In the genomic region with DNA sequence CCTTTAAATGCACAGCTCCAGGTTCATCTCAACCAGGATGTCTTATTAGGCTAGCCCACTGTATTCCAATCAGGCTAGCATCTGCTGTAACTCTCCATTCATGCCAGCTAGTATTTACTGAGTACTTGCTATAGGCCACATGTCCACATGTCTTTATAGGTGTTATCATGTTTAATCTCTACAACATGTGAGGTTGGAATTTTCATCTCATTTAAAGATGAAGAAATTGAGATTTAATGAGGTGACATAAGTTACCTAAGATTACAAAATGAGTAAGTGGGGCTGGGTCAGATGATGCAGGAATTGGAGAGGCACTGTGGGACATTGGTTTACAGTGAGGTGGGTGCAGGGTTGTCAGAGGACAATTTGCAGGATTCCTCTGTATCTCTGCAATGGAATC, we compare ENCODE assay signal across 14 cellular contexts. TPM values are rescaled to one million over a fixed set of nuclear protein-coding genes. Genes with fewer than 3 reads are reported as not detected.
DNase-seq lines count a peak whose midpoint lies in the region; ATAC-seq and TF ChIP-seq lines count a peak whose summit lies in the region.
"Had no signal": no experiment of that assay in that cellular context is flagged by ENCODE, and none has a peak within 500 bp of the region (broad histone marks: within the 10 kb centered on the region; RNA-seq: fewer than 3 reads in every experiment).

No MANE protein-coding gene starts in this region.

- H2AFZ ChIP-seq in mammary epithelial cell (ENCODE audit: low read depth, low read length): no peak overlapping the region
- no peak overlapping the region for H2AFZ ChIP-seq in smooth muscle cell (ENCODE audit: low read depth)

- peaks cover 16% of the 10 kb centered on the region for H3K4me1 ChIP-seq in mammary epithelial cell (ENCODE audit: insufficient read depth, low read length)
- peaks cover 16 to 30% of the 10 kb centered on the region in 2 donors for H3K4me1 ChIP-seq in ascending aorta
- H3K4me1 ChIP-seq in upper lobe of right lung: peaks cover 28% of the 10 kb centered on the region
- H3K4me1 ChIP-seq in smooth muscle cell (ENCODE audit: low read depth): peaks cover 32% of the 10 kb centered on the region

- no peak for ATAC-seq in natural killer cell treated with Interleukin-12 subunit alpha and Interleukin-12 subunit beta and Interleukin-15 and Interleukin-18, amount 100 ng/mL, for 72 hours
- ATAC-seq in upper lobe of right lung: no peak

- no peak overlapping the region for H3K4me3 ChIP-seq in mammary epithelial cell (replicated peaks in 1 of 3; ENCODE audit: insufficient read depth in 1 of 3, low read depth in 2 of 3, low read length in 3 of 3)
- H3K4me3 ChIP-seq in ascending aorta: no peak overlapping the region
- no peak overlapping the region for H3K4me3 ChIP-seq in upper lobe of right lung
- no peak overlapping the region for H3K4me3 ChIP-seq in smooth muscle cell

- no peaks in the 10 kb centered on the region for H3F3A ChIP-seq in smooth muscle cell (ENCODE audit: low read depth)

- TF ChIP-seq CTCF in MCF 10A (IDR thresholded peaks at IDR 0.05; ENCODE audit: unreplicated experiment): no peak
- no peak for TF ChIP-seq CTCF in mammary epithelial cell (conservative IDR thresholded peaks at IDR 0.05 in 1 of 2, IDR thresholded peaks at IDR 0.05 in 1 of 2; ENCODE audit: extremely low read depth in 1 of 2, insufficient read depth in 1 of 2, low read depth in 1 of 2, low read length in 2 of 2)
- TF ChIP-seq CTCF in ascending aorta (IDR thresholded peaks at IDR 0.05): no peak
- no peak for TF ChIP-seq CTCF in upper lobe of right lung (IDR thresholded peaks at IDR 0.05)
- no peak for TF ChIP-seq CTCF in glutamatergic neuron (IDR thresholded peaks at IDR 0.05; ENCODE audit: partially characterized antibody, unreplicated experiment)
- TF ChIP-seq CTCF in smooth muscle cell (IDR thresholded peaks at IDR 0.05; ENCODE audit: borderline replicate concordance, insufficient read depth, poor library complexity, severe bottlenecking): no peak

- H3K27ac Mint-ChIP-seq in MCF 10A (ENCODE audit: low read depth, unreplicated experiment): peak overlapping the region; percentile 8
- peak overlapping the region; percentile 13 to 40 for H3K27ac Mint-ChIP-seq in natural killer cell treated with Interleukin-12 subunit alpha and Interleukin-12 subunit beta and Interleukin-15 and Interleukin-18, amount 100 ng/mL, for 72 hours
- no peak overlapping the region for H3K27ac Mint-ChIP-seq in glutamatergic neuron (ENCODE audit: unreplicated experiment)

- intact Hi-C loops in MCF 10A (cut with micrococcal nuclease): no loop called here
- intact Hi-C loops in mammary epithelial cell (cut with micrococcal nuclease): no loop called here
- intact Hi-C loops in ascending aorta (cut with DNase I): loop anchor here (5.0 kb wide), 2 partner anchors 39 to 119 kb away; no protein-coding TSS in a partner anchor
- intact Hi-C loops in upper lobe of right lung (cut with DNase I): no loop called here

- H3K9me3 Mint-ChIP-seq in MCF 10A (ENCODE audit: unreplicated experiment) (no peaks in the 10 kb centered on the region), glutamatergic neuron (ENCODE audit: unreplicated experiment) (peaks cover 4% of the 10 kb centered on the region)
- no peaks in the 10 kb centered on the region for H3K9me3 Mint-ChIP-seq in natural killer cell treated with Interleukin-12 subunit alpha and Interleukin-12 subunit beta and Interleukin-15 and Interleukin-18, amount 100 ng/mL, for 72 hours

- H3K27ac ChIP-seq in mammary epithelial cell (ENCODE audit: insufficient read depth, low read depth, low read length): no peak overlapping the region
- H3K27ac ChIP-seq in ascending aorta: peak overlapping the region; percentile 84 to 85
- peak overlapping the region; percentile 94 for H3K27ac ChIP-seq in upper lobe of right lung
- H3K27ac ChIP-seq in smooth muscle cell (ENCODE audit: low read depth): no peak overlapping the region
- H3K27ac ChIP-seq: KMS-11 had no signal

- H3K36me3 Mint-ChIP-seq in MCF 10A (ENCODE audit: insufficient read depth, unreplicated experiment) (peaks cover 14% of the 10 kb centered on the region), glutamatergic neuron (ENCODE audit: unreplicated experiment) (no peaks in the 10 kb centered on the region)
- H3K36me3 Mint-ChIP-seq in natural killer cell treated with Interleukin-12 subunit alpha and Interleukin-12 subunit beta and Interleukin-15 and Interleukin-18, amount 100 ng/mL, for 72 hours: peaks cover 6% of the 10 kb centered on the region

- no peak for DNase-seq in MCF 10A (ENCODE audit: unreplicated experiment)
- no peak for DNase-seq in mammary epithelial cell
- no peak for DNase-seq in ascending aorta (ENCODE audit: low spot score in 2 of 2)
- DNase-seq in natural killer cell treated with Interleukin-12 subunit alpha and Interleukin-12 subunit beta and Interleukin-15 and Interleukin-18, amount 100 ng/mL, for 72 hours (ENCODE audit: low spot score): no peak
- no peak for DNase-seq in upper lobe of right lung
- no peak for DNase-seq in glutamatergic neuron
- no peak for DNase-seq in smooth muscle cell (lab: John Stamatoyannopoulos, UW; ENCODE audit: unreplicated experiment)
- DNase-seq in NCI-H345 (lab: John Stamatoyannopoulos, UW): no peak
- DNase-seq: activated CD8-positive, alpha-beta memory T cell treated with anti-CD3 and anti-CD28 coated beads, Interleukin-2, amount 50 U/mL, for 48 hours; NCI-H187; NCI-H774 had no signal

- H4K20me1 ChIP-seq in mammary epithelial cell (ENCODE audit: insufficient read depth, low read length) (no peaks in the 10 kb centered on the region), smooth muscle cell (ENCODE audit: low read depth) (no peaks in the 10 kb centered on the region)

- H3K4me3 Mint-ChIP-seq in MCF 10A (ENCODE audit: unreplicated experiment): no peak overlapping the region
- H3K4me3 Mint-ChIP-seq in natural killer cell treated with Interleukin-12 subunit alpha and Interleukin-12 subunit beta and Interleukin-15 and Interleukin-18, amount 100 ng/mL, for 72 hours: peak overlapping the region; percentile 14
- H3K4me3 Mint-ChIP-seq in glutamatergic neuron (ENCODE audit: unreplicated experiment): no peak overlapping the region

- H3K9ac ChIP-seq in mammary epithelial cell (ENCODE audit: insufficient read depth, low read length) (no peak overlapping the region), smooth muscle cell (ENCODE audit: low read depth) (no peak overlapping the region)
- H3K9ac ChIP-seq: KMS-11 had no signal

- POLR2A ChIA-PET in MCF 10A (lab: Yijun Ruan, JAX): interaction anchor here (1.0 to 7.6 kb wide), 7 partner anchors 15 to 449 kb away, joined by 3 to 75 read pairs (median 25); a partner anchor contains a TSS

- peaks cover 29% of the 10 kb centered on the region for H3K4me1 Mint-ChIP-seq in MCF 10A (ENCODE audit: insufficient read depth, unreplicated experiment)
- H3K4me1 Mint-ChIP-seq in natural killer cell treated with Interleukin-12 subunit alpha and Interleukin-12 subunit beta and Interleukin-15 and Interleukin-18, amount 100 ng/mL, for 72 hours (ENCODE audit: low read depth in 2 of 2): peaks cover 18 to 40% of the 10 kb centered on the region in 2 donors
- H3K4me1 Mint-ChIP-seq in glutamatergic neuron (ENCODE audit: low read depth, unreplicated experiment): peaks cover 11% of the 10 kb centered on the region

- no peaks in the 10 kb centered on the region for H3K9me3 ChIP-seq in mammary epithelial cell (replicated peaks; ENCODE audit: insufficient read depth, low read length)
- no peaks in the 10 kb centered on the region for H3K9me3 ChIP-seq in ascending aorta
- H3K9me3 ChIP-seq in upper lobe of right lung: no peaks in the 10 kb centered on the region
- no peaks in the 10 kb centered on the region for H3K9me3 ChIP-seq in smooth muscle cell (replicated peaks; ENCODE audit: low read depth)

- in situ Hi-C loops in mammary epithelial cell (cut with MboI; ENCODE audit: low sequenced_read_pairs in 2 of 2): no loop called here

- H3K79me2 ChIP-seq in mammary epithelial cell (ENCODE audit: insufficient read depth, low read length) (peaks cover 36% of the 10 kb centered on the region), smooth muscle cell (ENCODE audit: low read depth) (peaks cover 58% of the 10 kb centered on the region)

- H3K27me3 Mint-ChIP-seq in MCF 10A (ENCODE audit: insufficient read depth, unreplicated experiment): no peaks in the 10 kb centered on the region
- no peaks in the 10 kb centered on the region for H3K27me3 Mint-ChIP-seq in natural killer cell treated with Interleukin-12 subunit alpha and Interleukin-12 subunit beta and Interleukin-15 and Interleukin-18, amount 100 ng/mL, for 72 hours
- peaks cover 3% of the 10 kb centered on the region for H3K27me3 Mint-ChIP-seq in glutamatergic neuron (ENCODE audit: unreplicated experiment)

- BruUV-seq in MCF 10A (replicated peaks; lab: Mats Ljungman, UMichigan): no TSS peak
- no TSS peak for BruUV-seq in mammary epithelial cell (replicated peaks; lab: Mats Ljungman, UMichigan)

- H3K4me2 ChIP-seq in mammary epithelial cell (ENCODE audit: insufficient read depth, low read depth, low read length) (no peak overlapping the region), smooth muscle cell (no peak overlapping the region)
- H3K4me2 ChIP-seq: KMS-11 had no signal

- H3K36me3 ChIP-seq in mammary epithelial cell (ENCODE audit: insufficient read depth, low read length) (no peaks in the 10 kb centered on the region), ascending aorta (no peaks in the 10 kb centered on the region), upper lobe of right lung (no peaks in the 10 kb centered on the region), smooth muscle cell (ENCODE audit: low read depth) (no peaks in the 10 kb centered on the region)

- CTCF ChIA-PET in MCF 10A (lab: Yijun Ruan, JAX): interaction anchor here (0.6 to 3.8 kb wide), 4 partner anchors 12 to 499 kb away, joined by 3 to 17 read pairs (median 4); no protein-coding TSS in a partner anchor
- CTCF ChIA-PET in mammary epithelial cell (lab: Charles Lee; ENCODE audit: low non-redundant PET): no interaction called here

- H3K27me3 ChIP-seq in mammary epithelial cell (ENCODE audit: insufficient read depth, low read length) (no peaks in the 10 kb centered on the region), ascending aorta (no peaks in the 10 kb centered on the region), upper lobe of right lung (no peaks in the 10 kb centered on the region), smooth muscle cell (ENCODE audit: low read depth) (no peaks in the 10 kb centered on the region)

- dilution Hi-C loops in mammary epithelial cell (cut with HindIII; ENCODE audit: low sequenced_read_pairs): loop anchor here (5.0 kb wide), 1 partner anchor 54 kb away; no protein-coding TSS in a partner anchor

RNA-seq across cellular contexts. Expression of a gene that starts 2.9 kb away (rescaled TPM):
- total RNA-seq in MCF 10A (2022) (18.7 and 21.0 TPM in 2 replicates), mammary epithelial cell (10 to 100 TPM; 14.7 to 17.2 TPM), ascending aorta (51.1 TPM), upper lobe of right lung (26.5 TPM), glutamatergic neuron (ENCODE audit: unreplicated experiment) (20.6 TPM), smooth muscle cell (17.3 and 17.4 TPM in 2 replicates)
- polyA plus RNA-seq in mammary epithelial cell (11.9 TPM), smooth muscle cell (13.2 and 13.4 TPM in 2 replicates)
- 71.8 TPM for polyA minus RNA-seq in mammary epithelial cell
- total RNA-seq in natural killer cell treated with Interleukin-12 subunit alpha and Interleukin-12 subunit beta and Interleukin-15 and Interleukin-18, amount 100 ng/mL, for 72 hours: 10 to 100 TPM; 13.1 to 27.4 TPM

RNA-seq across cellular contexts. Expression of a gene that starts 3.2 kb away (rescaled TPM):
- total RNA-seq in MCF 10A (2022) (30.6 and 35.8 TPM in 2 replicates), mammary epithelial cell (10 to 100 TPM; 35.0 to 35.8 TPM), ascending aorta (57.6 TPM), upper lobe of right lung (36.4 TPM), glutamatergic neuron (ENCODE audit: unreplicated experiment) (21.3 TPM), smooth muscle cell (23.1 and 28.9 TPM in 2 replicates)
- polyA plus RNA-seq in mammary epithelial cell (20.6 TPM), smooth muscle cell (26.5 and 26.8 TPM in 2 replicates)
- 35.2 TPM for polyA minus RNA-seq in mammary epithelial cell
- total RNA-seq in natural killer cell treated with Interleukin-12 subunit alpha and Interleukin-12 subunit beta and Interleukin-15 and Interleukin-18, amount 100 ng/mL, for 72 hours: 10 to 100 TPM; 63.6 to 72.6 TPM

RNA-seq across cellular contexts. Expression of a gene that starts 14.5 kb away (rescaled TPM):
- total RNA-seq in MCF 10A (2022): 0.22 TPM in 1 of 2 replicates, not detected in the other
- under 1 TPM; under 0.01 to 0.99 TPM for total RNA-seq in mammary epithelial cell
- polyA plus RNA-seq in mammary epithelial cell: 0.23 TPM
- not detected for polyA minus RNA-seq in mammary epithelial cell
- total RNA-seq in ascending aorta: not detected
- total RNA-seq in natural killer cell treated with Interleukin-12 subunit alpha and Interleukin-12 subunit beta and Interleukin-15 and Interleukin-18, amount 100 ng/mL, for 72 hours: 1 to 10 TPM; 1.0 to 2.3 TPM
- 0.55 TPM for total RNA-seq in upper lobe of right lung
- 0.61 TPM for total RNA-seq in glutamatergic neuron (ENCODE audit: unreplicated experiment)
- total RNA-seq in smooth muscle cell: 0.09 and 0.76 TPM in 2 replicates
- polyA plus RNA-seq in smooth muscle cell: 0.90 TPM in 1 of 2 replicates, not detected in the other
- total RNA-seq: bronchial epithelial cell, skeletal muscle tissue had no signal

Comparison
In these comparisons a context has a peak if more than half of its experiments do, and no peak if none do; other contexts are left out.
1. H3K27ac ChIP-seq: peak in ascending aorta (2 of 2) and upper lobe of right lung (single experiment); none in mammary epithelial cell (single experiment) and smooth muscle cell (single experiment).